Comparison of ENCODE assay signal across 5 cellular contexts in the genomic region with DNA sequence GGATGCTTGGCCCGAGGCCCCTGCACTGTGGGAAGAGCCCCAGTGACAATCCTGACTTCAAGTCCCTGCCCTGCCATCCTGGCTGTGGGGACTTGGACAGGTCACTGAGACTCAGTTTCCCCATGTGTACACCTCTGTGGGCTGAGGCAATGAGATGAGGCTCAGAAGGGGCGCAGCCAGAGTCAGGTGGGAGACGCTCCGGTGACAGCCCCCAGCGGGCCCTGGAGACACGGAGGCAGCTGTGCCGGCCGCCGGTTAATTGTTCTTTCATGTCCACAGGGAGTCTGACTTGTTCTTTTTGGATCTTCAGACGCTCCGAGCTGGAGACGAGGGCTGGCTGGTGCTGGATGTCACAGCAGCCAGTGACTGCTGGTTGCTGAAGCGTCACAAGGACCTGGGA. TPM values are rescaled to one million over a fixed set of nuclear protein-coding genes. Genes with fewer than 3 reads are reported as not detected.
"Had no signal": no experiment of that assay in that cellular context is flagged by ENCODE, and none has a peak within 500 bp of the region (broad histone marks: within the 10 kb centered on the region; RNA-seq: fewer than 3 reads in every experiment).

No MANE protein-coding gene starts in this region.

RNA-seq across cellular contexts. Expression of a gene that starts 20.0 kb away (rescaled TPM):
- total RNA-seq: activated naive CD4-positive, alpha-beta T cell treated with anti-CD3 and anti-CD28 coated beads for 36 hours; activated T-helper 1 cell treated with anti-CD3 and anti-CD28 coated beads, Interleukin-12 subunit alpha, Interleukin-12 subunit beta, Interleukin-2, Interleukin-4 antibody, amounts not matched to agents 30 ng/mL and 10 ng/mL and 1 ng/mL, durations not matched to agents 14 hours and 24 hours and 36 hours; aorta; ascending aorta; bronchial epithelial cell had no signal
- polyA plus RNA-seq: aorta had no signal
